Comparison of ENCODE assay signal across 16 cellular contexts in the genomic region with DNA sequence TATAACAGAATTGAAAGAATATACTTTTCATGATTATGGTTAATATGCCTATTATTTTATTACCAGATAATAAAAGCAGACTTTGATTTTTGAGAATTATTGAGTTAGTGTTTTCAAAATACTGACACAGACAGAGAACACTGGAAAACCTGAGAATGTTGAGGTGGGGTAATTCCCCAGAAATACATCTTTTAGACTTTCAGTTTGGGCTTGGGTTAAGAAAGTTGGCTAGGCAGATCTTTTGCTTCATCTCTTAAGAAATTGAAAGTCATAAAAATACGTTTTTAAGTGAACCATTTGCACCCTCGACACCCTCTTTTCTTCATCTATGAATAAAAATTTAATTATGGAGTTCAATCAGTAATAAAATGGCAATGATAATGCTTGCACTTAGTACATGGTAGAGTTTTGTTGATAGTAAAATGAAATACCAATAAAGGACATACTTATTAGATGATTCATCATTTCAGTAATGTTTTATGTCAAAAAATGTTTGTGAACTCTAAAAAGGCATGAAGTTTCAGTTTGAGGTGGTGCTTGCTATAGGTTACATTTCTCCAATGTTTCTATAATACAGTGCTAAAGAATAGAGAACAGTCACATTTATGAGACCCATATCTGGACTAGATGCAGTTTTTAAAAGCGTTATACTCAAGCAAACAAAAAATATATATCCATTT. TPM values are rescaled to one million over a fixed set of nuclear protein-coding genes. Genes with fewer than 3 reads are reported as not detected.
DNase-seq lines count a peak whose midpoint lies in the region; ATAC-seq and TF ChIP-seq lines count a peak whose summit lies in the region.
"Had no signal": no experiment of that assay in that cellular context is flagged by ENCODE, and none has a peak within 500 bp of the region (broad histone marks: within the 10 kb centered on the region; RNA-seq: fewer than 3 reads in every experiment).

No MANE protein-coding gene starts in this region.

- H3K14ac ChIP-seq in neuronal stem cell (ENCODE audit: low read length) = no peak overlapping the region

- no peak overlapping the region for H2BK12ac ChIP-seq in neuronal stem cell (ENCODE audit: low read length)

- no peaks in the 10 kb centered on the region for H3K79me1 ChIP-seq in neuronal stem cell (ENCODE audit: low read depth, low read length)

- no peak overlapping the region for H2AK5ac ChIP-seq in neuronal stem cell (ENCODE audit: low read depth, low read length)

- H3K23ac ChIP-seq in neuronal stem cell (ENCODE audit: low read depth, low read length, poor library complexity) = no peak overlapping the region

- H3K4me1 ChIP-seq in RWPE2 (ENCODE audit: insufficient read depth, poor library complexity, severe bottlenecking) (peaks cover 37% of the 10 kb centered on the region), neuronal stem cell (ENCODE audit: control insufficient read depth in 2 of 2, insufficient read depth in 1 of 2, low read depth in 1 of 2, low read length in 2 of 2) (no peaks in the 10 kb centered on the region), right atrium auricular region (no peaks in the 10 kb centered on the region)

- no peak overlapping the region for H4K8ac ChIP-seq in neuronal stem cell (ENCODE audit: low read depth, low read length)

- no peak overlapping the region for H3K4ac ChIP-seq in neuronal stem cell (ENCODE audit: low read length)

- peak overlapping the region; percentile 44 to 72 for H3K4me3 Mint-ChIP-seq in effector memory CD8-positive, alpha-beta T cell
- no peak overlapping the region for H3K4me3 Mint-ChIP-seq in HFFc6
- H3K4me3 Mint-ChIP-seq: nephron had no signal

- H3K27me3 ChIP-seq in RWPE2 (ENCODE audit: insufficient read depth, poor library complexity, severe bottlenecking) = no peaks in the 10 kb centered on the region
- H3K27me3 ChIP-seq in neuronal stem cell (ENCODE audit: control insufficient read depth in 3 of 3, insufficient read depth in 3 of 3, low read depth in 1 of 3, low read length in 3 of 3) = no peaks in the 10 kb centered on the region
- no peaks in the 10 kb centered on the region for H3K27me3 ChIP-seq in right atrium auricular region
- H3K27me3 ChIP-seq: heart right ventricle had no signal

- no peaks in the 10 kb centered on the region for H3K27me3 Mint-ChIP-seq in effector memory CD8-positive, alpha-beta T cell
- no peaks in the 10 kb centered on the region for H3K27me3 Mint-ChIP-seq in HFFc6 (ENCODE audit: insufficient read depth)

- DNase-seq in GM12865 (ENCODE audit: low read depth) (peak; percentile 47), RWPE2 (ENCODE audit: low spot score) (no peak), neuronal stem cell (ENCODE audit: low spot score) (no peak), NCI-H1417 (lab: John Stamatoyannopoulos, UW) (no peak), HFFc6 (no peak), right atrium auricular region (ENCODE audit: low spot score) (no peak)
- no peak for DNase-seq in effector memory CD8-positive, alpha-beta T cell
- DNase-seq: heart right ventricle, KG1, left cardiac atrium, NCI-H1930, NCI-H774, SHP77 treated with DMSO at 0.1 percent for 48 hours had no signal

- no peak overlapping the region for H4K91ac ChIP-seq in neuronal stem cell (ENCODE audit: low read depth, low read length, poor library complexity)

- no CpG with 5 or more reads among the region's 3 CpGs for WGBS in neuronal stem cell (ENCODE audit: extremely low coverage in 2 of 2, insufficient read length in 2 of 2, insufficient replicate concordance in 1 of 2), 2 donors

- TF ChIP-seq CTCF in GM12865 (IDR thresholded peaks at IDR 0.05; ENCODE audit: insufficient read depth, low read depth, low read length, missing control alignments) (no peak), RWPE2 (IDR thresholded peaks at IDR 0.05; ENCODE audit: poor library complexity, severe bottlenecking) (no peak), HFFc6 (IDR thresholded peaks at IDR 0.05) (no peak), right atrium auricular region (IDR thresholded peaks at IDR 0.05) (no peak)

- H2BK15ac ChIP-seq in neuronal stem cell (ENCODE audit: low read length) = no peak overlapping the region

- ATAC-seq in GM21529 (IDR thresholded peaks at IDR 0.05; ENCODE audit: unreplicated experiment) (peak; percentile 33), RWPE2 (ENCODE audit: low read depth) (peak; percentile 24)
- ATAC-seq in effector memory CD8-positive, alpha-beta T cell (replicated peaks) = no peak

- H3K27ac ChIP-seq in RWPE2 (ENCODE audit: poor library complexity, severe bottlenecking) = peak overlapping the region; percentile 96
- H3K27ac ChIP-seq in neuronal stem cell (replicated peaks; ENCODE audit: low read length) = no peak overlapping the region
- no peak overlapping the region for H3K27ac ChIP-seq in right atrium auricular region
- H3K27ac ChIP-seq: C4-2B had no signal

- H3K9me3 Mint-ChIP-seq in effector memory CD8-positive, alpha-beta T cell = no peaks in the 10 kb centered on the region
- no peaks in the 10 kb centered on the region; the same call in 1 of the 2 replicates for H3K9me3 Mint-ChIP-seq in HFFc6
- H3K9me3 Mint-ChIP-seq: nephron had no signal

- H3K36me3 Mint-ChIP-seq in effector memory CD8-positive, alpha-beta T cell (ENCODE audit: insufficient read depth) = peaks cover 8% of the 10 kb centered on the region
- no peaks in the 10 kb centered on the region for H3K36me3 Mint-ChIP-seq in HFFc6 (ENCODE audit: low read depth)

- no peaks in the 10 kb centered on the region for H3K9me3 ChIP-seq in RWPE2 (ENCODE audit: severe bottlenecking)
- H3K9me3 ChIP-seq in neuronal stem cell (replicated peaks in 1 of 2; ENCODE audit: control insufficient read depth in 2 of 2, insufficient read depth in 1 of 2, low read depth in 1 of 2, low read length in 2 of 2) = no peaks in the 10 kb centered on the region
- H3K9me3 ChIP-seq in right atrium auricular region = no peaks in the 10 kb centered on the region
- H3K9me3 ChIP-seq: heart right ventricle had no signal

- H3K18ac ChIP-seq in neuronal stem cell (ENCODE audit: low read length) = no peak overlapping the region

- H2AFZ ChIP-seq in neuronal stem cell (ENCODE audit: low read length) = no peak overlapping the region

- H3K27ac Mint-ChIP-seq in effector memory CD8-positive, alpha-beta T cell = peak overlapping the region in 1 of 2 donors; percentile 88
- H3K27ac Mint-ChIP-seq in HFFc6 = no peak overlapping the region
- H3K27ac Mint-ChIP-seq: nephron had no signal

- H3K9ac ChIP-seq in neuronal stem cell (ENCODE audit: low read depth, low read length, poor library complexity) = no peak overlapping the region

- H3K36me3 ChIP-seq in RWPE2 (ENCODE audit: low read depth) (no peaks in the 10 kb centered on the region), neuronal stem cell (replicated peaks in 1 of 2; ENCODE audit: control insufficient read depth in 2 of 2, insufficient read depth in 2 of 2, low read length in 2 of 2) (no peaks in the 10 kb centered on the region), right atrium auricular region (no peaks in the 10 kb centered on the region)
- H3K36me3 ChIP-seq: heart right ventricle had no signal

- H3K4me2 ChIP-seq in neuronal stem cell (ENCODE audit: insufficient read depth, low read length, poor library complexity, severe bottlenecking) = no peak overlapping the region

- no peak overlapping the region for H2BK120ac ChIP-seq in neuronal stem cell (ENCODE audit: low read depth, low read length)

- no peak overlapping the region for H2BK5ac ChIP-seq in neuronal stem cell (ENCODE audit: low read length)

- H3K4me3 ChIP-seq in GM12865 (ENCODE audit: low read depth, low read length) (peak overlapping the region; percentile 28), RWPE2 (ENCODE audit: severe bottlenecking) (no peak overlapping the region), neuronal stem cell (ENCODE audit: low read length in 2 of 2) (no peak overlapping the region), right atrium auricular region (no peak overlapping the region)
- H3K4me3 ChIP-seq: heart right ventricle had no signal

- H3K4me1 Mint-ChIP-seq in effector memory CD8-positive, alpha-beta T cell (ENCODE audit: low read depth in 2 of 2) = peaks cover 22 to 46% of the 10 kb centered on the region in 2 donors
- H3K4me1 Mint-ChIP-seq in HFFc6 (ENCODE audit: low read depth) = no peaks in the 10 kb centered on the region
- H3K4me1 Mint-ChIP-seq: nephron had no signal

RNA-seq across cellular contexts. Expression of a gene that starts 1.9 kb away (rescaled TPM):
- not detected for polyA plus RNA-seq in neuronal stem cell (2013, experiment 1 of 2)
- polyA plus RNA-seq in neuronal stem cell (2013, experiment 2 of 2) = 0.04 TPM
- total RNA-seq in HFFc6 (2021; fragmentation: NEBNext Ultra II Directional; extraction: Animal tissue kit (Norgen Biotek cat#: 25700)) = not detected
- 1 to 10 TPM; 3.2 to 3.7 TPM for total RNA-seq in right atrium auricular region
